ENCODE assay signal across 10 cellular contexts in the genomic region with DNA sequence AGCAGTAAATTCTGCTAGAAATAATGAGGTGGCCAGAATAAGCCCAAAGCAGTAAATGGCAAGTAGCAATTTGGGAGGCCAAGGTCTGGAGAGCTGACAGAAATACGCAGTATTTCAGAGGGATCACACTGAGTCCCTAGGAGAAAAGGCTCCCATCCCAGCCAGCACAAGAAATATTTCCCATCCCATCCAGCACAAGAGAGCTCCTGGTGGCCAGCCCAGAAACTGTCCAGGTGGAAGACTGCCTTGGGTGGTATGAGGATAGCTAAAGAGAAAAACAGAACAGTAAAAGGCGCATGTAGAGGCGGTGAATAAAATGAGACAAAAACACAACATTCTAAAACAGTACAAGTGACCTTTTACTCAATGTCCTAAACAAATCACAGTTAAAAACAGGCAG.
DNase-seq lines count a peak whose midpoint lies in the region; ATAC-seq and TF ChIP-seq lines count a peak whose summit lies in the region.
"Had no signal": no experiment of that assay in that cellular context is flagged by ENCODE, and none has a peak within 500 bp of the region (broad histone marks: within the 10 kb centered on the region; RNA-seq: fewer than 3 reads in every experiment).

No MANE protein-coding gene starts in this region.

- H3K4me3 ChIP-seq in DND-41 (ENCODE audit: low read depth in 1 of 2, low read length in 2 of 2), result no peak overlapping the region
- no peak overlapping the region for H3K4me3 ChIP-seq in cardiac fibroblast (replicated peaks in 1 of 2; ENCODE audit: low read depth in 2 of 2, low read length in 2 of 2)
- H3K4me3 ChIP-seq in gastrocnemius medialis, result no peak overlapping the region
- H3K4me3 ChIP-seq: HAP-1 had no signal

- in situ Hi-C loops in gastrocnemius medialis (cut with MboI; ENCODE audit: low sequenced_read_pairs in 4 of 4), result no loop called here

- peak; percentile 17 for TF ChIP-seq CTCF in DND-41 (IDR thresholded peaks at IDR 0.05; ENCODE audit: borderline replicate concordance, extremely low read depth, low read length, poor library complexity, severe bottlenecking)
- TF ChIP-seq CTCF in cardiac fibroblast (IDR thresholded peaks at IDR 0.05; ENCODE audit: low read depth, low read length), result peak; percentile 38
- TF ChIP-seq CTCF in mesothelial cell of epicardium (IDR thresholded peaks at IDR 0.05; ENCODE audit: unreplicated experiment), result no peak
- no peak for TF ChIP-seq CTCF in gastrocnemius medialis (IDR thresholded peaks at IDR 0.05 in 4 of 5, conservative IDR thresholded peaks at IDR 0.05 in 1 of 5)

- no peak overlapping the region for H2AFZ ChIP-seq in DND-41 (ENCODE audit: low read depth, low read length)

- no peaks in the 10 kb centered on the region for H3K27me3 ChIP-seq in DND-41 (ENCODE audit: insufficient read depth, low read length, poor library complexity)
- H3K27me3 ChIP-seq in gastrocnemius medialis, result no peaks in the 10 kb centered on the region

- H3K4me3 Mint-ChIP-seq in mesothelial cell of epicardium, result no peak overlapping the region
- H3K4me3 Mint-ChIP-seq: activated B cell treated with CpG ODN at 0.5 μM for 24 hours had no signal

- H3K27me3 Mint-ChIP-seq in mesothelial cell of epicardium (ENCODE audit: low read depth), result no peaks in the 10 kb centered on the region
- H3K27me3 Mint-ChIP-seq: activated B cell treated with CpG ODN at 0.5 μM for 24 hours had no signal

- H3K36me3 Mint-ChIP-seq in mesothelial cell of epicardium, result peaks cover 30% of the 10 kb centered on the region

- no peak overlapping the region for H3K27ac ChIP-seq in DND-41 (ENCODE audit: low read length)
- no peak overlapping the region for H3K27ac ChIP-seq in gastrocnemius medialis

- H3K4me2 ChIP-seq in DND-41 (ENCODE audit: insufficient read depth, low read length), result no peak overlapping the region

- H4K20me1 ChIP-seq in DND-41 (ENCODE audit: insufficient read depth, low read length), result no peaks in the 10 kb centered on the region

- no peaks in the 10 kb centered on the region for H3K4me1 Mint-ChIP-seq in mesothelial cell of epicardium
- H3K4me1 Mint-ChIP-seq: activated B cell treated with CpG ODN at 0.5 μM for 24 hours had no signal

- H3K9ac ChIP-seq in DND-41 (ENCODE audit: low read depth, low read length), result no peak overlapping the region

- no peaks in the 10 kb centered on the region for H3K4me1 ChIP-seq in DND-41 (ENCODE audit: insufficient read depth, low read length)
- no peaks in the 10 kb centered on the region for H3K4me1 ChIP-seq in gastrocnemius medialis
- H3K4me1 ChIP-seq: HAP-1 had no signal

- no peak overlapping the region for H3K27ac Mint-ChIP-seq in mesothelial cell of epicardium
- H3K27ac Mint-ChIP-seq: activated B cell treated with CpG ODN at 0.5 μM for 24 hours had no signal

- H3K79me2 ChIP-seq in DND-41 (ENCODE audit: insufficient read depth, low read length), result no peaks in the 10 kb centered on the region

- H3K9me3 Mint-ChIP-seq in mesothelial cell of epicardium, result no peaks in the 10 kb centered on the region
- H3K9me3 Mint-ChIP-seq: activated B cell treated with CpG ODN at 0.5 μM for 24 hours had no signal

- no peak for ATAC-seq in DND-41 (ENCODE audit: insufficient read depth, low read depth)
- no peak for ATAC-seq in gastrocnemius medialis
- no peak for ATAC-seq in HG02642 (IDR thresholded peaks at IDR 0.05; ENCODE audit: poor library complexity, unreplicated experiment)

- H3K9me3 ChIP-seq in DND-41 (ENCODE audit: insufficient read depth, low read length, severe bottlenecking) (no peaks in the 10 kb centered on the region), gastrocnemius medialis (no peaks in the 10 kb centered on the region)
- H3K9me3 ChIP-seq: HAP-1 had no signal

- TF ChIP-seq POLR2A in gastrocnemius medialis (IDR thresholded peaks at IDR 0.05), result no peak

- H3K36me3 ChIP-seq in DND-41 (ENCODE audit: insufficient read depth, low read length) (peaks cover 45% of the 10 kb centered on the region), gastrocnemius medialis (peaks cover 0 to 68% of the 10 kb centered on the region in 2 donors)

- intact Hi-C loops in gastrocnemius medialis (cut with DNase I; ENCODE audit: low total_unique reads), result no loop called here

- DNase-seq in DND-41 (no peak), HuH-7 (ENCODE audit: low spot score) (peak; percentile 64), cardiac fibroblast (ENCODE audit: low read depth in 2 of 2) (no peak), medulla oblongata (ENCODE audit: extremely low spot score) (peak; percentile 78), mesothelial cell of epicardium (ENCODE audit: low spot score in 2 of 2, unreplicated experiment in 2 of 2) (no peak), gastrocnemius medialis (no peak)
- DNase-seq in activated CD8-positive, alpha-beta memory T cell treated with anti-CD3 and anti-CD28 coated beads, Interleukin-2, amount 50 U/mL, for 4 hours, result no peak
- DNase-seq: activated B cell treated with CpG ODN at 0.5 μM for 24 hours had no signal

Comparison
In these comparisons a context has a peak if more than half of its experiments do, and no peak if none do; other contexts are left out.
1. DNase-seq: peak in HuH-7 (single experiment) and medulla oblongata (single experiment); none in DND-41 (single experiment), cardiac fibroblast (0 of 2), mesothelial cell of epicardium (0 of 2), gastrocnemius medialis (0 of 2) and activated CD8-positive, alpha-beta memory T cell treated with anti-CD3 and anti-CD28 coated beads, Interleukin-2, amount 50 U/mL, for 4 hours (single experiment).
2. CTCF ChIP-seq: peak in DND-41 (single experiment) and cardiac fibroblast (single experiment); none in mesothelial cell of epicardium (single experiment) and gastrocnemius medialis (0 of 5).